ENCODE assay signal across 24 cellular contexts in the genomic region with DNA sequence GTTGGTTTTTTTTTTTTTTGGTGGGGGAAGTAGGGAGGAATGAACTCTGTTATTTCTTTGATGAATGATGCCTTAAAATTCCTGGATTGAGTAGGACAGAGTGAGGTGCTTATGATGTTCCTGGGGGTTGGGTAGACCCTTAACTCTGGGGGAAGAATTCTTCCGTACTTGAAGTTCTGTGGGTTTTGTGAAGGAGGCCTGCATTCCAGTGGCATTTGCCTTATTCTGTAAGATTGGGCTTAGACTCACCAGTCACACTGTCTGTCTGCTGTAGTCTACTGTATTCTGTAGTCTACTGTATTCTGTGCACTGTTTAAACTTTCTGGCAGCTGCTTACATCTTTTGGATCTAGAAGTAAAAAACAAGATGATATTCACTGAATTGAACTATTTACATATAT. TPM values are rescaled to one million over a fixed set of nuclear protein-coding genes. Genes with fewer than 3 reads are reported as not detected.
"Had no signal": no experiment of that assay in that cellular context is flagged by ENCODE, and none has a peak within 500 bp of the region (broad histone marks: within the 10 kb centered on the region; RNA-seq: fewer than 3 reads in every experiment).

No MANE protein-coding gene starts in this region.

- ATAC-seq: activated CD8-positive, alpha-beta memory T cell treated with anti-CD3 and anti-CD28 coated beads, Interleukin-2, amount 10 ng/mL, durations not matched to agents 7 days and 5 days; activated CD8-positive, alpha-beta T cell treated with anti-CD3 and anti-CD28 coated beads for 36 hours; activated naive CD8-positive, alpha-beta T cell treated with anti-CD3 and anti-CD28 coated beads, Interleukin-2, amount 50 U/mL, for 24 hours; gastrocnemius medialis; upper lobe of right lung had no signal

- H3K27me3 ChIP-seq: esophagus muscularis mucosa, gastrocnemius medialis, neutrophil, ovary, upper lobe of right lung had no signal

- H3K4me3 ChIP-seq: coronary artery, esophagus muscularis mucosa, gastrocnemius medialis, ovary, prostate gland, upper lobe of right lung had no signal

- H3K4me1 ChIP-seq: esophagus muscularis mucosa, prostate gland, upper lobe of right lung had no signal

- H3K4me3 Mint-ChIP-seq: activated B cell treated with CpG ODN at 0.5 μM for 24 hours; activated CD8-positive, alpha-beta memory T cell treated with anti-CD3 and anti-CD28 coated beads, Interleukin-2, amount 10 ng/mL, durations not matched to agents 7 days and 5 days; activated CD8-positive, alpha-beta T cell treated with anti-CD3 and anti-CD28 coated beads for 36 hours; activated naive CD8-positive, alpha-beta T cell treated with anti-CD3 and anti-CD28 coated beads, Interleukin-2, amount 50 U/mL, for 24 hours; central memory CD8-positive, alpha-beta T cell; nephron had no signal

- H3K9me3 ChIP-seq: esophagus muscularis mucosa, gastrocnemius medialis, neutrophil, ovary, prostate gland, upper lobe of right lung had no signal

- H3K9me3 Mint-ChIP-seq: activated B cell treated with CpG ODN at 0.5 μM for 24 hours; activated CD8-positive, alpha-beta T cell treated with anti-CD3 and anti-CD28 coated beads for 36 hours; activated naive CD8-positive, alpha-beta T cell treated with anti-CD3 and anti-CD28 coated beads, Interleukin-2, amount 50 U/mL, for 24 hours; central memory CD8-positive, alpha-beta T cell; nephron had no signal

- H3K27ac ChIP-seq: coronary artery, esophagus muscularis mucosa, gastrocnemius medialis, neutrophil, ovary, prostate gland, upper lobe of right lung had no signal

- H3K4me1 Mint-ChIP-seq: activated CD8-positive, alpha-beta memory T cell treated with anti-CD3 and anti-CD28 coated beads, Interleukin-2, amount 10 ng/mL, durations not matched to agents 7 days and 5 days; activated naive CD8-positive, alpha-beta T cell treated with anti-CD3 and anti-CD28 coated beads, Interleukin-2, amount 50 U/mL, for 24 hours; nephron had no signal

- H3K36me3 ChIP-seq: ovary, prostate gland had no signal

- H3K27me3 Mint-ChIP-seq: activated B cell treated with CpG ODN at 0.5 μM for 24 hours; activated CD8-positive, alpha-beta memory T cell treated with anti-CD3 and anti-CD28 coated beads, Interleukin-2, amount 10 ng/mL, durations not matched to agents 7 days and 5 days; activated CD8-positive, alpha-beta T cell treated with anti-CD3 and anti-CD28 coated beads for 36 hours; activated naive CD8-positive, alpha-beta T cell treated with anti-CD3 and anti-CD28 coated beads, Interleukin-2, amount 50 U/mL, for 24 hours; central memory CD8-positive, alpha-beta T cell had no signal

- H3K27ac Mint-ChIP-seq: activated B cell treated with CpG ODN at 0.5 μM for 24 hours; activated CD8-positive, alpha-beta memory T cell treated with anti-CD3 and anti-CD28 coated beads, Interleukin-2, amount 10 ng/mL, durations not matched to agents 7 days and 5 days; activated CD8-positive, alpha-beta T cell treated with anti-CD3 and anti-CD28 coated beads for 36 hours; activated naive CD8-positive, alpha-beta T cell treated with anti-CD3 and anti-CD28 coated beads, Interleukin-2, amount 50 U/mL, for 24 hours; nephron had no signal

- DNase-seq: activated B cell treated with CpG ODN at 0.5 μM for 24 hours; activated CD4-positive, alpha-beta T cell treated with anti-CD3 and anti-CD28 coated beads for 48 hours; activated CD8-positive, alpha-beta memory T cell treated with anti-CD3 and anti-CD28 coated beads, Interleukin-2, amount 10 ng/mL, durations not matched to agents 7 days and 5 days; activated CD8-positive, alpha-beta T cell treated with anti-CD3 and anti-CD28 coated beads for 36 hours; activated naive CD4-positive, alpha-beta T cell; activated naive CD8-positive, alpha-beta T cell treated with anti-CD3 and anti-CD28 coated beads, Interleukin-2, amount 50 U/mL, for 24 hours; activated T-cell treated with anti-CD3 and anti-CD28 coated beads for 4 hours; aorta; gastrocnemius medialis; hypothalamus; ovary; stimulated activated CD4-positive, alpha-beta T cell treated with anti-CD3 and anti-CD28 coated beads, Interleukin-4, amount 100 ng/mL, for 24 hours; stimulated activated naive CD4-positive, alpha-beta T cell treated with Interleukin-2 at 50 U/mL for 16 hours; T1000; upper lobe of right lung had no signal

RNA-seq across cellular contexts. Expression of gene TPH2, which starts 42.5 kb away (rescaled TPM):
- total RNA-seq: activated B cell treated with CpG ODN at 0.5 μM for 24 hours; activated CD8-positive, alpha-beta memory T cell treated with anti-CD3 and anti-CD28 coated beads, Interleukin-2, amount 10 ng/mL, durations not matched to agents 7 days and 5 days; activated CD8-positive, alpha-beta T cell treated with anti-CD3 and anti-CD28 coated beads for 36 hours; aorta; gastrocnemius medialis; liver; myocyte; prostate gland; T-helper 1 cell treated with Interleukin-12 subunit alpha and Interleukin-12 subunit beta and Interleukin-4 antibody, amounts not matched to agents 30 ng/mL and 1 ng/mL, for 36 hours; upper lobe of right lung had no signal
- polyA plus RNA-seq: aorta, liver, ovary had no signal
